In genomic region chr7:36131026-36131425, GRCh38 we compare ENCODE assay signal across 1 cellular context.
TF ChIP-seq lines count a peak whose summit lies in the region.

No MANE protein-coding gene starts in this region.

TF ChIP-seq in HepG2, 621 proteins besides CTCF, POLR2A, EP300 and RAD21 (continued from another document):
- TF ChIP-seq NR2F2 (IDR thresholded peaks at IDR 0.05; ENCODE audit: borderline replicate concordance, low read depth) (no peak), SP4 (CRISPR knock-in tag; IDR thresholded peaks at IDR 0.05) (no peak)
